In genomic region chr3:112786002-112786590, GRCh38 we compare ENCODE assay signal across 1 cellular context.
TF ChIP-seq lines count a peak whose summit lies in the region.

No MANE protein-coding gene starts in this region.

TF ChIP-seq in K562, 482 proteins besides CTCF, POLR2A, EP300 and RAD21 (continued from another document and continues in another):
- no peak for TF ChIP-seq MTF1 (CRISPR knock-in tag; IDR thresholded peaks at IDR 0.05; ENCODE audit: borderline replicate concordance)
- TF ChIP-seq CHAMP1 (IDR thresholded peaks at IDR 0.05) = 0 out of 2 replicates have a peak, but pooled peaks have one; percentile 21
- no peak for TF ChIP-seq NFE2 (IDR thresholded peaks at IDR 0.05; ENCODE audit: low read depth)
- TF ChIP-seq ZC3H8 (IDR thresholded peaks at IDR 0.05) = no peak
- TF ChIP-seq RHOXF2B (CRISPR knock-in tag; conservative IDR thresholded peaks at IDR 0.05) = no peak
- TF ChIP-seq ARNT (IDR thresholded peaks at IDR 0.05) = no peak
- TF ChIP-seq MTA3 (IDR thresholded peaks at IDR 0.05; ENCODE audit: borderline replicate concordance) = 0 out of 2 replicates have a peak, but pooled peaks have one; percentile 43
- no peak for TF ChIP-seq IRF1 (CRISPR knock-in tag; IDR thresholded peaks at IDR 0.05; ENCODE audit: borderline replicate concordance)
- TF ChIP-seq PRMT5 (CRISPR knock-in tag; IDR thresholded peaks at IDR 0.05) = no peak
- no peak for TF ChIP-seq BRD4 (IDR thresholded peaks at IDR 0.05)
- no peak for TF ChIP-seq SLC30A9 (CRISPR knock-in tag; IDR thresholded peaks at IDR 0.05)
- TF ChIP-seq MYBL2 (IDR thresholded peaks at IDR 0.05; ENCODE audit: low read depth) = no peak
- no peak for TF ChIP-seq MYBL2 (CRISPR knock-in tag; IDR thresholded peaks at IDR 0.05; ENCODE audit: borderline replicate concordance)
- TF ChIP-seq POLR2B (IDR thresholded peaks at IDR 0.05; ENCODE audit: low read depth, partially characterized antibody) = no peak
- TF ChIP-seq ZFP30 (CRISPR knock-in tag; IDR thresholded peaks at IDR 0.05; ENCODE audit: borderline replicate concordance) = no peak
- TF ChIP-seq ZNF766 (CRISPR knock-in tag; conservative IDR thresholded peaks at IDR 0.05) = peak; percentile 74
- no peak for TF ChIP-seq ZNF518B (CRISPR knock-in tag; IDR thresholded peaks at IDR 0.05)
- TF ChIP-seq ZNF274 (IDR thresholded peaks at IDR 0.05; ENCODE audit: borderline replicate concordance, low read depth, low read length) = no peak
- no peak for TF ChIP-seq MCM2 (IDR thresholded peaks at IDR 0.05; ENCODE audit: low read depth)
- TF ChIP-seq MXI1 (IDR thresholded peaks at IDR 0.05; ENCODE audit: low read depth, low read length) = no peak
- TF ChIP-seq RAD51 (IDR thresholded peaks at IDR 0.05; ENCODE audit: borderline replicate concordance, low read depth) = no peak
- TF ChIP-seq CREB3L1 (IDR thresholded peaks at IDR 0.05; ENCODE audit: borderline replicate concordance, low read depth) = no peak
- peak; percentile 91 for TF ChIP-seq CBFA2T3 (IDR thresholded peaks at IDR 0.05)
- TF ChIP-seq FOXA3 (CRISPR knock-in tag; conservative IDR thresholded peaks at IDR 0.05 in 1 of 2, IDR thresholded peaks at IDR 0.05 in 1 of 2) = peak in 1 of 2 experiments; percentile 49; a peak in 1 of 4 replicates
- no peak for TF ChIP-seq KDM2B (CRISPR knock-in tag; IDR thresholded peaks at IDR 0.05)
- no peak for TF ChIP-seq ZHX1 (conservative IDR thresholded peaks at IDR 0.05; ENCODE audit: low read length)
- TF ChIP-seq ZNF280B (CRISPR knock-in tag; IDR thresholded peaks at IDR 0.05) = no peak
- TF ChIP-seq NFIC (IDR thresholded peaks at IDR 0.05) = peak; percentile 68
- TF ChIP-seq HMGXB4 (CRISPR knock-in tag; IDR thresholded peaks at IDR 0.05) = no peak
- no peak for TF ChIP-seq ZKSCAN1 (IDR thresholded peaks at IDR 0.05; ENCODE audit: low read depth, low read length)
- TF ChIP-seq RREB1 (CRISPR knock-in tag; IDR thresholded peaks at IDR 0.05) = no peak
- no peak for TF ChIP-seq ZNF232 (CRISPR knock-in tag; IDR thresholded peaks at IDR 0.05)
